ENCODE assay signal across 22 cellular contexts in the genomic region with DNA sequence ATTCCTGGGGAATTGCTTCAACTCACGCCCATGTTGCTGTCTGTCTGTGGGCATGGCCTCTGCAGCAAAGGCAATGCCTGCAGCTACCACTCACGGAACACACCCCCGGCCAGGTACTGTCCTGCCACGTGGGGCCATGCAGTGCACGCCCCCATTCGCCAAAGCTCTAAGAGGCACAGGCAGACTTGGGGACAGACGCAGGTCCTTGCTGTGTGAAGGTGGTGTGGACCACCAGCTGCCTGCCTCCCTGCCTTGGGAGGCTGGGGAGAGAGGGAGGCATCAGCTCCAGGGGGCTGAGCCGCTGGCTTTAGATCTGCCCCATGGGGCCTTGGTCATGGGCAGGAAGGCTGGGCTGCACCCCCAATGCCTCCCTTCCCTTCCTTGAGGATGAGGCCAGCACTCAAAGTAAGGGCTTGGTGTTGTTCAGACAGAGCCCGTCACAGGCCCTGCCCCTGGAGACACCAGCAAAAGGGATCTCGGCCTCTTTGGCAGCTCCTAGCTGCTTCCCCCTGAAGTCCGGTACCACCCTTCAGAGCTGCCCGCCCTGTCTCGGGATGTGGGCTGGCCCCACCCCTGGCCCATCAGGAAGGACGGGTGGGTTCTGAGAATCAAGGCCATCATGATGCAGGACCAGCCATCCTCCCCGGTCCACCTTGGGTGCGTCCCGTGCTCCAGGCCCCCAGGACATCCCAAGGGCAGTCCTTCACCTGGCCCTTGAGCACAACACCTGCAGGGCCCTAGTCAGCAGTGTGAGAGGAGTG. TPM values are rescaled to one million over a fixed set of nuclear protein-coding genes. Genes with fewer than 3 reads are reported as not detected.
A peak's percentile ranks its signal among the peaks of the same experiment; 100 is the strongest.
DNase-seq lines count a peak whose midpoint lies in the region; TF ChIP-seq lines count a peak whose summit lies in the region.
"Had no signal": no experiment of that assay in that cellular context is flagged by ENCODE, and none has a peak within 500 bp of the region (broad histone marks: within the 10 kb centered on the region; RNA-seq: fewer than 3 reads in every experiment).

No MANE protein-coding gene starts in this region.

- DNase-seq in BE2C (peak; percentile 9), H7 (peak; percentile 47), trophoblast cell (no peak), vagina (ENCODE audit: extremely low spot score in 2 of 2) (no peak), sigmoid colon (no peak), ascending aorta (ENCODE audit: low spot score in 2 of 2) (no peak)
- DNase-seq: AML-193, Karpas-422, NCI-H1092, NCI-H1417 treated with DMSO at 0.1 percent for 48 hours, NCI-H1694 treated with DMSO at 0.1 percent for 48 hours, NCI-H2081, NCI-H2227 treated with DMSO at 0.1 percent for 48 hours, NCI-H510A, NCI-H69, SK-N-SH had no signal

- H3K18ac ChIP-seq in trophoblast cell (ENCODE audit: low read length), result no peak overlapping the region

- no peak overlapping the region for H4K91ac ChIP-seq in trophoblast cell (ENCODE audit: low read depth, low read length)

- no peak overlapping the region for H3K4me3 ChIP-seq in BE2C (ENCODE audit: low read depth, low read length)
- no peak overlapping the region for H3K4me3 ChIP-seq in H7 (ENCODE audit: insufficient read depth, low read depth, low read length)
- H3K4me3 ChIP-seq in trophoblast cell (ENCODE audit: low read depth, low read length), result peak overlapping the region; percentile 13
- H3K4me3 ChIP-seq in vagina, result no peak overlapping the region
- no peak overlapping the region for H3K4me3 ChIP-seq in sigmoid colon
- no peak overlapping the region for H3K4me3 ChIP-seq in ascending aorta
- H3K4me3 ChIP-seq: A549 had no signal

- H3K36me3 ChIP-seq in BE2C (no peaks in the 10 kb centered on the region), H7 (replicated peaks; ENCODE audit: control insufficient read depth, insufficient read depth, low read length) (no peaks in the 10 kb centered on the region), trophoblast cell (ENCODE audit: control insufficient read depth in 1 of 2, insufficient read depth in 2 of 2, low read length in 2 of 2) (no peaks in the 10 kb centered on the region), vagina (no peaks in the 10 kb centered on the region), sigmoid colon (no peaks in the 10 kb centered on the region), ascending aorta (no peaks in the 10 kb centered on the region)

- no peaks in the 10 kb centered on the region for H3K4me1 ChIP-seq in BE2C
- peaks cover 2 to 3% of the 10 kb centered on the region in 2 experiments for H3K4me1 ChIP-seq in trophoblast cell (ENCODE audit: control insufficient read depth in 1 of 2, insufficient read depth in 2 of 2, low read length in 2 of 2)
- H3K4me1 ChIP-seq in vagina, result peaks cover 11% of the 10 kb centered on the region
- peaks cover 0 to 12% (median 9%) of the 10 kb centered on the region in 4 donors for H3K4me1 ChIP-seq in sigmoid colon
- no peaks in the 10 kb centered on the region for H3K4me1 ChIP-seq in ascending aorta

- H3K9ac ChIP-seq in trophoblast cell (ENCODE audit: low read length), result no peak overlapping the region
- H3K9ac ChIP-seq: SK-N-SH had no signal

- no peak overlapping the region for H3K4ac ChIP-seq in trophoblast cell (ENCODE audit: low read depth, low read length)

- H4K12ac ChIP-seq in trophoblast cell (ENCODE audit: low read depth, low read length), result no peak overlapping the region

- no peak overlapping the region for H2BK120ac ChIP-seq in trophoblast cell (ENCODE audit: insufficient read depth, low read length, poor library complexity)

- TF ChIP-seq POLR2A in vagina (IDR thresholded peaks at IDR 0.05) (no peak), sigmoid colon (IDR thresholded peaks at IDR 0.05) (no peak)

- no peak overlapping the region for H2BK12ac ChIP-seq in trophoblast cell (ENCODE audit: low read length)

- intact Hi-C loops in vagina (cut with DNase I) (no loop called here), sigmoid colon (cut with DNase I) (no loop called here), ascending aorta (cut with DNase I) (no loop called here)

- TF ChIP-seq CTCF in BE2C (IDR thresholded peaks at IDR 0.05; ENCODE audit: low read depth, low read length) (no peak), vagina (IDR thresholded peaks at IDR 0.05) (no peak), sigmoid colon (IDR thresholded peaks at IDR 0.05) (no peak), ascending aorta (IDR thresholded peaks at IDR 0.05) (no peak)

- H2AK5ac ChIP-seq in trophoblast cell (ENCODE audit: low read length), result no peak overlapping the region

- H3K4me2 ChIP-seq in trophoblast cell (ENCODE audit: low read length), result no peak overlapping the region
- H3K4me2 ChIP-seq: A549, SK-N-SH had no signal

- H2AFZ ChIP-seq in trophoblast cell (ENCODE audit: insufficient read depth, low read length, poor library complexity), result no peak overlapping the region

- no CpG with 5 or more reads among the region's 17 CpGs for WGBS in trophoblast cell (ENCODE audit: extremely low coverage, insufficient coverage, insufficient read length)
- 69 to 77% methylated on average over 17 of the region's 17 CpGs for WGBS in sigmoid colon, 2 donors

- H2BK5ac ChIP-seq in trophoblast cell (ENCODE audit: low read depth, low read length, poor library complexity), result no peak overlapping the region

- H3K27ac ChIP-seq in cingulate gyrus (ENCODE audit: low read depth, low read length), result peak overlapping the region; percentile 76
- H3K27ac ChIP-seq in trophoblast cell (ENCODE audit: low read depth, low read length), result no peak overlapping the region
- no peak overlapping the region for H3K27ac ChIP-seq in vagina
- H3K27ac ChIP-seq in sigmoid colon, result no peak overlapping the region
- H3K27ac ChIP-seq in ascending aorta, result no peak overlapping the region
- H3K27ac ChIP-seq: A549, RWPE1 had no signal

- H3K27me3 ChIP-seq in BE2C, result peaks cover 25% of the 10 kb centered on the region
- H3K27me3 ChIP-seq in H7 (ENCODE audit: control insufficient read depth, insufficient read depth, low read length), result peaks cover 48% of the 10 kb centered on the region
- peaks cover 28% of the 10 kb centered on the region for H3K27me3 ChIP-seq in trophoblast cell (ENCODE audit: insufficient read depth, low read length)
- no peaks in the 10 kb centered on the region for H3K27me3 ChIP-seq in vagina
- peaks cover 45 to 91% (median 83%) of the 10 kb centered on the region in 3 donors for H3K27me3 ChIP-seq in sigmoid colon
- H3K27me3 ChIP-seq in ascending aorta, result peaks cover 17% of the 10 kb centered on the region

- H3K79me2 ChIP-seq in trophoblast cell (ENCODE audit: control insufficient read depth, insufficient read depth, low read length, poor library complexity), result no peaks in the 10 kb centered on the region

- no peak overlapping the region for H3K14ac ChIP-seq in trophoblast cell (ENCODE audit: low read length)

- TF ChIP-seq EP300 in sigmoid colon (IDR thresholded peaks at IDR 0.05), result no peak

- no peaks in the 10 kb centered on the region for H3K79me1 ChIP-seq in trophoblast cell (ENCODE audit: low read length)

- H4K8ac ChIP-seq in trophoblast cell (ENCODE audit: low read depth, low read length), result no peak overlapping the region

- no peak overlapping the region for H3K23ac ChIP-seq in trophoblast cell (ENCODE audit: low read length)

- H3K9me3 ChIP-seq in BE2C, result no peaks in the 10 kb centered on the region
- H3K9me3 ChIP-seq in trophoblast cell (ENCODE audit: insufficient read depth, low read depth, low read length), result peaks cover 23% of the 10 kb centered on the region
- H3K9me3 ChIP-seq in vagina, result no peaks in the 10 kb centered on the region
- no peaks in the 10 kb centered on the region for H3K9me3 ChIP-seq in sigmoid colon
- no peaks in the 10 kb centered on the region for H3K9me3 ChIP-seq in ascending aorta
- H3K9me3 ChIP-seq: A549, SK-N-SH had no signal

RNA-seq across cellular contexts. Expression of gene GRIN1, which starts 2.3 kb away (rescaled TPM):
- polyA plus RNA-seq in BE2C (2012; ENCODE audit: insufficient read depth, insufficient read length, low read depth), result 5.4 TPM
- total RNA-seq in H7 (2014; rRNA removed; shearing (Covaris generic)), result 0.33 and 0.52 TPM in 2 replicates
- polyA plus RNA-seq in trophoblast cell (2013), result 0.10 and 0.16 TPM in 2 replicates
- total RNA-seq in vagina, result 0.74 TPM
- total RNA-seq in sigmoid colon, result 1 to 10 TPM in 1 of 4 donors, under 1 TPM in 3; 0.16 to 1.1 (median 0.38) TPM
- polyA plus RNA-seq in sigmoid colon, result under 1 TPM in 1 of 3 donors, not detected in 2; 0.69 TPM
- not detected for total RNA-seq in ascending aorta
- total RNA-seq: CD8-positive, alpha-beta T cell; HepG2; HT1080 had no signal
- polyA plus RNA-seq: SK-N-SH had no signal

RNA-seq across cellular contexts. Expression of gene DPP7, which starts 26.7 kb away (rescaled TPM):
- 408 TPM for polyA plus RNA-seq in BE2C (2012; ENCODE audit: insufficient read depth, insufficient read length, low read depth)
- 15.8 and 18.2 TPM in 2 replicates for total RNA-seq in H7 (2014; rRNA removed; shearing (Covaris generic))
- 11.0 and 12.4 TPM in 2 replicates for polyA plus RNA-seq in trophoblast cell (2013)
- total RNA-seq in vagina (152 TPM), sigmoid colon (100 to 1,000 TPM in 2 of 4 donors, 10 to 100 TPM in 2; 88.5 to 140 (median 111) TPM), ascending aorta (176 TPM)
- polyA plus RNA-seq in sigmoid colon, result 100 to 1,000 TPM in 1 of 3 donors, 10 to 100 TPM in 2; 26.6 to 158 (median 36.6) TPM

RNA-seq across cellular contexts. Expression of gene LRRC26, which starts 28.6 kb away (rescaled TPM):
- 1.1 TPM for polyA plus RNA-seq in BE2C (2012; ENCODE audit: insufficient read depth, insufficient read length, low read depth)
- total RNA-seq in H7 (2014; rRNA removed; shearing (Covaris generic)), result 0.59 and 0.67 TPM in 2 replicates
- not detected in 2 replicates for polyA plus RNA-seq in trophoblast cell (2013)
- not detected for total RNA-seq in vagina
- under 1 TPM in 1 of 4 donors, not detected in 3; 0.68 TPM for total RNA-seq in sigmoid colon
- polyA plus RNA-seq in sigmoid colon, result 1 to 10 TPM; 1.2 to 6.3 (median 1.4) TPM
- not detected for total RNA-seq in ascending aorta
- total RNA-seq: CD8-positive, alpha-beta T cell; HepG2; HT1080 had no signal
- polyA plus RNA-seq: HepG2, SK-N-SH had no signal

RNA-seq across cellular contexts. Expression of gene TMEM210, which starts 30.6 kb away (rescaled TPM):
- 1.7 TPM for polyA plus RNA-seq in BE2C (2012; ENCODE audit: insufficient read depth, insufficient read length, low read depth)
- total RNA-seq in H7 (2014; rRNA removed; shearing (Covaris generic)), result not detected in 2 replicates
- polyA plus RNA-seq in trophoblast cell (2013), result not detected in 2 replicates
- total RNA-seq in vagina (not detected), sigmoid colon (not detected), ascending aorta (not detected)
- polyA plus RNA-seq in sigmoid colon, result under 1 TPM in 1 of 3 donors, not detected in 2; 0.12 TPM
- total RNA-seq: CD8-positive, alpha-beta T cell; HepG2; HT1080 had no signal
- polyA plus RNA-seq: A549, HepG2, SK-N-SH had no signal

RNA-seq across cellular contexts. Expression of gene ANAPC2, which starts 47.1 kb away (rescaled TPM):
- 302 TPM for polyA plus RNA-seq in BE2C (2012; ENCODE audit: insufficient read depth, insufficient read length, low read depth)
- 26.2 and 37.0 TPM in 2 replicates for total RNA-seq in H7 (2014; rRNA removed; shearing (Covaris generic))
- polyA plus RNA-seq in trophoblast cell (2013), result 22.5 and 23.1 TPM in 2 replicates
- total RNA-seq in vagina (30.0 TPM), sigmoid colon (10 to 100 TPM; 21.0 to 27.4 (median 24.6) TPM), ascending aorta (24.1 TPM)
- 10 to 100 TPM; 12.5 to 49.3 (median 13.2) TPM for polyA plus RNA-seq in sigmoid colon

Comparison
In these comparisons a context has a peak if more than half of its experiments do, and no peak if none do; other contexts are left out.
1. DNase-seq: peak in BE2C (single experiment) and H7 (single experiment); none in trophoblast cell (0 of 2), vagina (0 of 2), sigmoid colon (single experiment) and ascending aorta (0 of 2).